In genomic region chr5:137466888-137467287, GRCh38 we compare ENCODE assay signal across 14 cellular contexts. TPM values are rescaled to one million over a fixed set of nuclear protein-coding genes. Genes with fewer than 3 reads are reported as not detected.
DNase-seq lines count a peak whose midpoint lies in the region; ATAC-seq and TF ChIP-seq lines count a peak whose summit lies in the region.
"Had no signal": no experiment of that assay in that cellular context is flagged by ENCODE, and none has a peak within 500 bp of the region (broad histone marks: within the 10 kb centered on the region; RNA-seq: fewer than 3 reads in every experiment).

No MANE protein-coding gene starts in this region.

- no peak overlapping the region for H3K4me3 ChIP-seq in fibroblast of villous mesenchyme (ENCODE audit: low read depth, low read length)
- H3K4me3 ChIP-seq: K562, mucosa of descending colon, spleen had no signal

- DNase-seq in EH (ENCODE audit: low read depth): peak; percentile 10
- peak in 43 of 58 donors; percentile 14 to 85 (median 50) for DNase-seq in anterior cingulate cortex (lab: John Stamatoyannopoulos, UW)
- peak; percentile 3 for DNase-seq in fibroblast of villous mesenchyme (ENCODE audit: low read depth)
- DNase-seq in stromal cell of bone marrow (ENCODE audit: low read depth): peak; percentile 81
- DNase-seq in activated T-cell treated with anti-CD3 and anti-CD28 coated beads for 4 hours: no peak
- DNase-seq: activated naive CD4-positive, alpha-beta T cell treated with anti-CD3 and anti-CD28 coated beads, Interleukin-2, amount 10 ng/mL, durations not matched to agents 7 days and 5 days; mucosa of descending colon; spleen; stimulated activated naive CD4-positive, alpha-beta T cell; T-helper 17 cell had no signal

- no peak for TF ChIP-seq CTCF in fibroblast of villous mesenchyme (IDR thresholded peaks at IDR 0.05; ENCODE audit: insufficient read depth, low read depth, low read length)

- ATAC-seq in GM21717 (IDR thresholded peaks at IDR 0.05; ENCODE audit: unreplicated experiment) (no peak), HG02938 (IDR thresholded peaks at IDR 0.05; ENCODE audit: unreplicated experiment) (no peak)
- ATAC-seq: activated CD4-positive, CD25-positive, alpha-beta regulatory T cell treated with anti-CD3 and anti-CD28 coated beads, Interleukin-2, amount 50 U/mL, for 24 hours; K562; mucosa of descending colon; T-helper 17 cell had no signal

RNA-seq across cellular contexts. Expression of gene SPOCK1, which starts 32.2 kb away (rescaled TPM):
- total RNA-seq in fibroblast of villous mesenchyme: 49.0 and 54.8 TPM in 2 replicates
- total RNA-seq: T-helper 17 cell had no signal
